In the genomic region with DNA sequence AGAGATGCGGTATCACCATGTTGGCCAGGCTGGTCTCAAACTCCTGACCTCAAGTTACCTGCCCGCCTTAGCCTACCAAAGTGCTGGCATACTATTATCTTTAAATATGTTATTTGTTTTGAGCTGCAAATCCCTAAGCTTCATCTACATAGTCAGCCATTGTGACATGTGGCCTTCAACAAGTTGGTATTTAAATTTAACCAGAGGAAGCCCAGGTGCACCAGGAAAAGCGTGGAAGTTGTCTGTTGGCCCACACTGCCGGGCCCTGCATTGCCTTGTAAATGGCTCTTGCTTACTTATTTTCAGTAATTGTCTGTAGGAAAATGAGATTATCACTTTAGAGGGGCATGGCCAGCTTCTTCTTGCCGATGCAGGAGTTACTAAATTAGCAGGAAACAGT, we compare ENCODE assay signal across 33 cellular contexts.
"Had no signal": no experiment of that assay in that cellular context is flagged by ENCODE, and none has a peak within 500 bp of the region (broad histone marks: within the 10 kb centered on the region; RNA-seq: fewer than 3 reads in every experiment).

No MANE protein-coding gene starts in this region.

- H3K9ac ChIP-seq: SK-N-SH had no signal

- H3K36me3 Mint-ChIP-seq: activated naive CD8-positive, alpha-beta T cell treated with anti-CD3 and anti-CD28 coated beads for 36 hours had no signal

- H3K27ac Mint-ChIP-seq: activated B cell treated with CpG ODN at 0.5 μM for 24 hours; activated CD4-positive, alpha-beta memory T cell treated with anti-CD3 and anti-CD28 coated beads, Interleukin-2, amount 10 ng/mL, durations not matched to agents 7 days and 5 days; activated naive CD8-positive, alpha-beta T cell treated with anti-CD3 and anti-CD28 coated beads for 36 hours; activated T-cell treated with anti-CD3 and anti-CD28 coated beads, Interleukin-2, amount 50 U/mL, for 72 hours; activated T-helper 17 cell treated with anti-CD3 and anti-CD28 coated beads, Interleukin-2, amount 50 U/mL, for 72 hours; T-helper 1 cell treated with Interleukin-12 subunit alpha and Interleukin-12 subunit beta and Interleukin-4 antibody, amounts not matched to agents 30 μg/mL and 1 μg/mL, for 36 hours; T-helper 2 cell treated with Interferon-gamma antibody and Interleukin-4, amounts not matched to agents 5 μg/mL and 100 μg/mL, for 36 hours had no signal

- DNase-seq: activated B cell treated with CpG ODN at 0.5 μM for 24 hours; activated CD4-positive, alpha-beta memory T cell treated with anti-CD3 and anti-CD28 coated beads, Interleukin-2, amount 10 ng/mL, durations not matched to agents 7 days and 5 days; activated CD4-positive, alpha-beta T cell treated with anti-CD3 and anti-CD28 coated beads for 4 hours; activated CD4-positive, CD25-positive, alpha-beta regulatory T cell treated with anti-CD3 and anti-CD28 coated beads, Interleukin-2, amount 50 U/mL, for 72 hours; activated CD8-positive, alpha-beta memory T cell treated with anti-CD3 and anti-CD28 coated beads for 24 hours; activated effector memory CD4-positive, alpha-beta T cell treated with anti-CD3 and anti-CD28 coated beads, Interleukin-2, amount 50 U/mL, for 16 hours; activated naive CD4-positive, alpha-beta T cell; activated naive CD4-positive, alpha-beta T cell treated with anti-CD3 and anti-CD28 coated beads, Interleukin-2, amount 50 U/mL, for 16 hours; activated naive CD8-positive, alpha-beta T cell treated with anti-CD3 and anti-CD28 coated beads for 36 hours; activated T-cell treated with anti-CD3 and anti-CD28 coated beads, Interleukin-2, amount 50 U/mL, for 1 hour; activated T-cell treated with anti-CD3 and anti-CD28 coated beads, Interleukin-2, amount 50 U/mL, for 72 hours; amniotic stem cell; aorta; Kasumi-1; MG63; NCI-H1048; NCI-H1105 treated with DMSO at 0.1 percent for 48 hours; NCI-H1436; NCI-H1694 treated with DMSO at 0.1 percent for 48 hours; NCI-H2029; NCI-H345; NCI-H524 treated with DMSO at 0.1 percent for 48 hours; PC-3; Peyer's patch; RPMI8226; SHP77 treated with DMSO at 0.1 percent for 48 hours; SK-N-SH had no signal

- H3K27me3 ChIP-seq: cardiac muscle cell, MG63, Peyer's patch, SJSA1 had no signal

- ATAC-seq: activated T-cell treated with anti-CD3 and anti-CD28 coated beads, Interleukin-2, amount 50 U/mL, for 72 hours; activated T-helper 17 cell treated with anti-CD3 and anti-CD28 coated beads, Interleukin-2, amount 50 U/mL, for 72 hours; PC-3 had no signal

- H3K27ac ChIP-seq: cardiac muscle cell, Peyer's patch, SJSA1 had no signal

- H3K4me3 ChIP-seq: cardiac muscle cell, MG63, Peyer's patch, SJSA1 had no signal

- H3K4me1 Mint-ChIP-seq: activated T-helper 17 cell treated with anti-CD3 and anti-CD28 coated beads, Interleukin-2, amount 50 U/mL, for 72 hours; central memory CD8-positive, alpha-beta T cell had no signal

- H3K4me3 Mint-ChIP-seq: activated B cell treated with CpG ODN at 0.5 μM for 24 hours; activated CD4-positive, alpha-beta memory T cell treated with anti-CD3 and anti-CD28 coated beads, Interleukin-2, amount 10 ng/mL, durations not matched to agents 7 days and 5 days; activated naive CD8-positive, alpha-beta T cell treated with anti-CD3 and anti-CD28 coated beads for 36 hours; activated T-cell treated with anti-CD3 and anti-CD28 coated beads, Interleukin-2, amount 50 U/mL, for 72 hours; activated T-helper 17 cell treated with anti-CD3 and anti-CD28 coated beads, Interleukin-2, amount 50 U/mL, for 72 hours; central memory CD8-positive, alpha-beta T cell; T-helper 1 cell treated with Interleukin-12 subunit alpha and Interleukin-12 subunit beta and Interleukin-4 antibody, amounts not matched to agents 30 μg/mL and 1 μg/mL, for 36 hours; T-helper 2 cell treated with Interferon-gamma antibody and Interleukin-4, amounts not matched to agents 5 μg/mL and 100 μg/mL, for 36 hours had no signal

- H3K36me3 ChIP-seq: cardiac muscle cell, MG63, Peyer's patch had no signal

- H3K9me3 ChIP-seq: MG63, Peyer's patch, SJSA1, SK-N-SH had no signal

- H3K9me3 Mint-ChIP-seq: activated B cell treated with CpG ODN at 0.5 μM for 24 hours; activated CD4-positive, alpha-beta memory T cell treated with anti-CD3 and anti-CD28 coated beads, Interleukin-2, amount 10 ng/mL, durations not matched to agents 7 days and 5 days; activated naive CD8-positive, alpha-beta T cell treated with anti-CD3 and anti-CD28 coated beads for 36 hours; activated T-cell treated with anti-CD3 and anti-CD28 coated beads, Interleukin-2, amount 50 U/mL, for 72 hours; activated T-helper 17 cell treated with anti-CD3 and anti-CD28 coated beads, Interleukin-2, amount 50 U/mL, for 72 hours; central memory CD8-positive, alpha-beta T cell; T-helper 1 cell treated with Interleukin-12 subunit alpha and Interleukin-12 subunit beta and Interleukin-4 antibody, amounts not matched to agents 30 μg/mL and 1 μg/mL, for 36 hours; T-helper 2 cell treated with Interferon-gamma antibody and Interleukin-4, amounts not matched to agents 5 μg/mL and 100 μg/mL, for 36 hours had no signal
